Comparison of ENCODE assay signal across 1 cellular context in genomic region chr16:85398688-85399582, GRCh38.
TF ChIP-seq lines count a peak whose summit lies in the region.

No MANE protein-coding gene starts in this region.

TF ChIP-seq in H1, 55 proteins besides CTCF, POLR2A, EP300 and RAD21 (continued from another document):
- TF ChIP-seq SP1 (IDR thresholded peaks at IDR 0.05; ENCODE audit: low read depth, low read length) (no peak), EGR1 (IDR thresholded peaks at IDR 0.05; ENCODE audit: borderline replicate concordance, low read depth, low read length) (no peak), EZH2 (IDR thresholded peaks at IDR 0.05; ENCODE audit: low read depth, low read length, severe bottlenecking) (no peak), TAF7 (optimal IDR thresholded peaks at IDR 0.05; ENCODE audit: borderline replicate concordance, low read depth, low read length) (no peak), ATF2 (IDR thresholded peaks at IDR 0.05; ENCODE audit: low read length) (no peak), SUZ12 (IDR thresholded peaks at IDR 0.05; ENCODE audit: low read length) (no peak), RFX5 (IDR thresholded peaks at IDR 0.05; ENCODE audit: borderline replicate concordance, low read depth, low read length) (no peak), SAP30 (IDR thresholded peaks at IDR 0.05; ENCODE audit: insufficient read depth, insufficient replicate concordance, low read length) (no peak), KDM5A (IDR thresholded peaks at IDR 0.05; ENCODE audit: low read length) (no peak)
